26 cellular contexts compared by ENCODE assay signal in the genomic region with DNA sequence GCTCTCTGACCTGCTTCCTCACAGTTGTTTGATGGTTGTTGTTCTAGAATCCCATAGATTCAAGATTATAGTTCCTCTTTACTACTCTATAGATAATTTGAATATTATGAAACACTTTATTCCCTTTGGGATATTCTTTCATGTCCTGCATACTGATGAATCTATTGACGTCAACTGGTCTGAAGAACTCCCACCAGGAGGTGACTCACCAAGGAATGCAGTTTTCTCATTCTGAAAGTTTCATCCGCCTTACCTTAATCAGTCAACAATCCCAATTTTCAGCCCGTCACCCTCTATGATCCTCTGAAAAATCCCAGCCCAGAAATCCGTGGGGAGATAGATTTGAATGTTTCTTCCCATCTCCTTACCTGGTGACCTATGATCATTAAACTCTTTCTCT.
DNase-seq lines count a peak whose midpoint lies in the region; ATAC-seq, FAIRE-seq and TF ChIP-seq lines count a peak whose summit lies in the region.
"Had no signal": no experiment of that assay in that cellular context is flagged by ENCODE, and none has a peak within 500 bp of the region (broad histone marks: within the 10 kb centered on the region; RNA-seq: fewer than 3 reads in every experiment).

No MANE protein-coding gene starts in this region.

- H3K4me1 ChIP-seq in keratinocyte (ENCODE audit: control insufficient read depth, extremely low read depth, insufficient read depth, low read length) = peaks cover 5% of the 10 kb centered on the region
- H3K4me1 ChIP-seq: BE2C, Peyer's patch, right atrium auricular region, spleen had no signal

- no peaks in the 10 kb centered on the region for H3K9me1 ChIP-seq in keratinocyte (ENCODE audit: control insufficient read depth, extremely low read depth, insufficient read depth, low read length)

- TF ChIP-seq CTCF in cardiac fibroblast (IDR thresholded peaks at IDR 0.05; ENCODE audit: low read depth, low read length) = no peak
- no peak for TF ChIP-seq CTCF in keratinocyte (optimal IDR thresholded peaks at IDR 0.05 in 1 of 3, IDR thresholded peaks at IDR 0.05 in 1 of 3, conservative IDR thresholded peaks at IDR 0.05 in 1 of 3; ENCODE audit: extremely low read depth in 1 of 3, insufficient read depth in 2 of 3, low read length in 3 of 3)

- no peaks in the 10 kb centered on the region for H3K79me2 ChIP-seq in keratinocyte (ENCODE audit: control insufficient read depth, insufficient read depth, low read length)

- no peak for ATAC-seq in GM21528 (IDR thresholded peaks at IDR 0.05; ENCODE audit: low FRiP score, unreplicated experiment)
- ATAC-seq: activated T-cell treated with anti-CD3 and anti-CD28 coated beads, Interleukin-2, amount 50 U/mL, for 72 hours; HepG2 had no signal

- in situ Hi-C loops in SK-MEL-5 (cut with HindIII; ENCODE audit: low pct_unique_long_range_greater_than_20kb, low sequenced_read_pairs) = no loop called here

- H4K20me1 ChIP-seq in keratinocyte (ENCODE audit: control insufficient read depth, extremely low read depth, insufficient read depth, low read length) = no peaks in the 10 kb centered on the region

- dilution Hi-C loops in keratinocyte (cut with MboI; ENCODE audit: extremely low pct_ligation_motif_present, low sequenced_read_pairs) = no loop called here

- peak overlapping the region; percentile 57 for H3K27ac ChIP-seq in keratinocyte (ENCODE audit: control insufficient read depth, insufficient read depth, low read length)
- H3K27ac ChIP-seq: Peyer's patch, right atrium auricular region, spleen had no signal

- H3K9ac ChIP-seq in keratinocyte (ENCODE audit: control insufficient read depth, extremely low read depth, insufficient read depth, low read length) = no peak overlapping the region

- H3K9me3 ChIP-seq in keratinocyte (ENCODE audit: control insufficient read depth, low read depth, low read length) = no peaks in the 10 kb centered on the region
- H3K9me3 ChIP-seq: BE2C, Peyer's patch, right atrium auricular region had no signal

- no peaks in the 10 kb centered on the region for H3K27me3 ChIP-seq in keratinocyte (ENCODE audit: control insufficient read depth, extremely low read depth, insufficient read depth, low read length)
- H3K27me3 ChIP-seq: BE2C, Peyer's patch, right atrium auricular region, spleen had no signal

- no peak for FAIRE-seq in keratinocyte (lab: Jason Lieb, UNC)
- FAIRE-seq: HepG2 had no signal

- H3K4me3 ChIP-seq in cardiac fibroblast (replicated peaks in 1 of 2; ENCODE audit: low read depth in 2 of 2, low read length in 2 of 2) (no peak overlapping the region), keratinocyte (ENCODE audit: control insufficient read depth in 2 of 3, extremely low read depth in 1 of 3, insufficient read depth in 2 of 3, low read depth in 1 of 3, low read length in 3 of 3) (no peak overlapping the region)
- H3K4me3 ChIP-seq: Peyer's patch, right atrium auricular region, spleen had no signal

- H3K4me2 ChIP-seq in keratinocyte (ENCODE audit: control insufficient read depth, extremely low read depth, insufficient read depth, low read depth, low read length) = no peak overlapping the region

- no peak overlapping the region for H2AFZ ChIP-seq in keratinocyte (ENCODE audit: control insufficient read depth, low read length)

- peak; percentile 77 for DNase-seq in ELR (ENCODE audit: low read depth)
- DNase-seq in SK-MEL-5 (ENCODE audit: low read depth, low spot score) = peak; percentile 45
- peak; percentile 41 to 52 for DNase-seq in cardiac fibroblast (ENCODE audit: low read depth in 2 of 2)
- DNase-seq in keratinocyte (ENCODE audit: low read depth, low spot score) = peak; percentile 2
- DNase-seq in DMS 273 treated with DMSO at 0.1 percent for 48 hours (lab: John Stamatoyannopoulos, UW) = no peak
- DNase-seq in cortex of kidney (lab: John Stamatoyannopoulos, UW) = no peak
- DNase-seq in 8988T = no peak
- DNase-seq: ACHN; activated CD4-positive, alpha-beta T cell treated with anti-CD3 and anti-CD28 coated beads, Interleukin-2, amount 50 U/mL, for 4 hours; activated naive CD4-positive, alpha-beta T cell treated with Interleukin-2 at 50 U/mL for 16 hours; activated T-cell treated with anti-CD3 and anti-CD28 coated beads, Interleukin-2, amount 50 U/mL, for 72 hours; BE2C; caudate nucleus; dermis blood vessel endothelial cell; islet precursor cell; NCI-H1048; NCI-H187; NCI-H2171; NCI-H526; nephron progenitor cell; Peyer's patch; spleen; stimulated activated CD4-positive, alpha-beta T cell treated with anti-CD3 and anti-CD28 coated beads, Interleukin-2, amount 100 ng/mL, for 48 hours had no signal

- H3K36me3 ChIP-seq in keratinocyte (ENCODE audit: control insufficient read depth in 2 of 2, extremely low read depth in 1 of 2, insufficient read depth in 2 of 2, low read length in 2 of 2) = no peaks in the 10 kb centered on the region
- H3K36me3 ChIP-seq: BE2C, Peyer's patch, right atrium auricular region, spleen had no signal

Comparison
In these comparisons a context has a peak if more than half of its experiments do, and no peak if none do; other contexts are left out.
1. DNase-seq: peak in ELR (single experiment), SK-MEL-5 (single experiment), cardiac fibroblast (2 of 2) and keratinocyte (single experiment); none in DMS 273 treated with DMSO at 0.1 percent for 48 hours (single experiment), cortex of kidney (single experiment) and 8988T (single experiment).